ENCODE assay signal across 7 cellular contexts in genomic region chr12:93381976-93382437, GRCh38. TPM values are rescaled to one million over a fixed set of nuclear protein-coding genes. Genes with fewer than 3 reads are reported as not detected.
DNase-seq lines count a peak whose midpoint lies in the region; ATAC-seq and TF ChIP-seq lines count a peak whose summit lies in the region.
"Not testable (repeated sequence)": the region's sequence is repeated elsewhere in the genome, so short reads cannot be mapped to it uniquely, and the experiment has no call there.

No MANE protein-coding gene starts in this region.

- not testable (repeated sequence) for TF ChIP-seq CTCF in endodermal cell (conservative IDR thresholded peaks at IDR 0.05); right atrium auricular region (IDR thresholded peaks at IDR 0.05); nephron progenitor cell (IDR thresholded peaks at IDR 0.05)

- H3K4me1 Mint-ChIP-seq in T-helper 2 cell treated with Interferon-gamma antibody and Interleukin-4, amounts not matched to agents 5 μg/mL and 100 μg/mL, for 36 hours (ENCODE audit: low read depth) = peaks cover 37% of the 10 kb centered on the region
- H3K4me1 Mint-ChIP-seq in activated naive CD8-positive, alpha-beta T cell treated with anti-CD3 and anti-CD28 coated beads, Interleukin-2, amount 50 U/mL, for 24 hours = peaks cover 49% of the 10 kb centered on the region
- H3K4me1 Mint-ChIP-seq in endodermal cell (peaks cover 23% of the 10 kb centered on the region), nephron progenitor cell (peaks cover 51% of the 10 kb centered on the region)
- H3K4me1 Mint-ChIP-seq in stimulated activated naive B cell treated with anti-CD40 and anti-IgM and Interleukin-4, amounts not matched to agents 10 μg/mL and 1 μg/mL and 100 μg/mL, for 72 hours = peaks cover 20 to 58% of the 10 kb centered on the region in 2 donors

- not testable (repeated sequence) for H2AFZ ChIP-seq in GM23248

- peak overlapping the region; percentile 98 for H3K4me3 Mint-ChIP-seq in T-helper 2 cell treated with Interferon-gamma antibody and Interleukin-4, amounts not matched to agents 5 μg/mL and 100 μg/mL, for 36 hours
- peak overlapping the region; percentile 98 for H3K4me3 Mint-ChIP-seq in activated naive CD8-positive, alpha-beta T cell treated with anti-CD3 and anti-CD28 coated beads, Interleukin-2, amount 50 U/mL, for 24 hours
- H3K4me3 Mint-ChIP-seq in endodermal cell (peak overlapping the region; percentile 99), nephron progenitor cell (peak overlapping the region; percentile 100)
- peak overlapping the region; percentile 99 for H3K4me3 Mint-ChIP-seq in stimulated activated naive B cell treated with anti-CD40 and anti-IgM and Interleukin-4, amounts not matched to agents 10 μg/mL and 1 μg/mL and 100 μg/mL, for 72 hours

- WGBS in GM23248 (ENCODE audit: low coverage in 1 of 2, low lambda C conversion rate in 2 of 2, missing lambda C conversion rate in 2 of 2), 2 experiments = 91 to 93% methylated on average over 5 of the region's 5 CpGs
- WGBS in endodermal cell (ENCODE audit: insufficient coverage in 1 of 2, insufficient read length in 1 of 2), 2 experiments = 83 to 92% methylated on average over 4 to 5 of the region's 5 CpGs

- H3K9me2 ChIP-seq in GM23248 (ENCODE audit: insufficient read depth) = not testable (repeated sequence)

- H4K20me1 ChIP-seq in GM23248 (ENCODE audit: insufficient read depth) = not testable (repeated sequence)

- H3K9ac ChIP-seq in GM23248 (0 out of 2 replicates have a peak overlapping the region, but pooled peaks have one; percentile 98), endodermal cell (ENCODE audit: extremely low read depth, low read length, poor library complexity, severe bottlenecking) (peak overlapping the region; percentile 99)

- peaks cover 22% of the 10 kb centered on the region for H3K36me3 Mint-ChIP-seq in T-helper 2 cell treated with Interferon-gamma antibody and Interleukin-4, amounts not matched to agents 5 μg/mL and 100 μg/mL, for 36 hours (ENCODE audit: low read depth)
- peaks cover 46% of the 10 kb centered on the region for H3K36me3 Mint-ChIP-seq in activated naive CD8-positive, alpha-beta T cell treated with anti-CD3 and anti-CD28 coated beads, Interleukin-2, amount 50 U/mL, for 24 hours (ENCODE audit: low read depth)
- H3K36me3 Mint-ChIP-seq in endodermal cell (ENCODE audit: low read depth) (peaks cover 76% of the 10 kb centered on the region), nephron progenitor cell (ENCODE audit: low read depth) (peaks cover 38% of the 10 kb centered on the region)
- H3K36me3 Mint-ChIP-seq in stimulated activated naive B cell treated with anti-CD40 and anti-IgM and Interleukin-4, amounts not matched to agents 10 μg/mL and 1 μg/mL and 100 μg/mL, for 72 hours = peaks cover 24 to 37% of the 10 kb centered on the region in 2 donors

- not testable (repeated sequence) for H3K27me3 ChIP-seq in GM23248 (replicated peaks; ENCODE audit: insufficient read depth); endodermal cell (ENCODE audit: control insufficient read depth, insufficient read depth, low read length, poor library complexity, severe bottlenecking); right atrium auricular region

- H3K79me2 ChIP-seq in GM23248 (ENCODE audit: insufficient read depth) = peaks cover 88% of the 10 kb centered on the region

- H3K4me2 ChIP-seq in GM23248 (ENCODE audit: unreplicated experiment) = not testable (repeated sequence)

- H3K27ac Mint-ChIP-seq in T-helper 2 cell treated with Interferon-gamma antibody and Interleukin-4, amounts not matched to agents 5 μg/mL and 100 μg/mL, for 36 hours; endodermal cell; stimulated activated naive B cell treated with anti-CD40 and anti-IgM and Interleukin-4, amounts not matched to agents 10 μg/mL and 1 μg/mL and 100 μg/mL, for 72 hours: not testable (repeated sequence)
- H3K27ac Mint-ChIP-seq in activated naive CD8-positive, alpha-beta T cell treated with anti-CD3 and anti-CD28 coated beads, Interleukin-2, amount 50 U/mL, for 24 hours = peak overlapping the region; percentile 98
- peak overlapping the region; percentile 49 for H3K27ac Mint-ChIP-seq in nephron progenitor cell

- not testable (repeated sequence) for H3K9me3 Mint-ChIP-seq in T-helper 2 cell treated with Interferon-gamma antibody and Interleukin-4, amounts not matched to agents 5 μg/mL and 100 μg/mL, for 36 hours; activated naive CD8-positive, alpha-beta T cell treated with anti-CD3 and anti-CD28 coated beads, Interleukin-2, amount 50 U/mL, for 24 hours; endodermal cell; nephron progenitor cell; stimulated activated naive B cell treated with anti-CD40 and anti-IgM and Interleukin-4, amounts not matched to agents 10 μg/mL and 1 μg/mL and 100 μg/mL, for 72 hours

- not testable (repeated sequence) for H3K27me3 Mint-ChIP-seq in T-helper 2 cell treated with Interferon-gamma antibody and Interleukin-4, amounts not matched to agents 5 μg/mL and 100 μg/mL, for 36 hours (ENCODE audit: low read depth); activated naive CD8-positive, alpha-beta T cell treated with anti-CD3 and anti-CD28 coated beads, Interleukin-2, amount 50 U/mL, for 24 hours; endodermal cell (ENCODE audit: insufficient read depth); nephron progenitor cell (ENCODE audit: low read depth, poor library complexity); stimulated activated naive B cell treated with anti-CD40 and anti-IgM and Interleukin-4, amounts not matched to agents 10 μg/mL and 1 μg/mL and 100 μg/mL, for 72 hours

- H3K36me3 ChIP-seq in GM23248 (ENCODE audit: low read depth); right atrium auricular region: not testable (repeated sequence)
- H3K36me3 ChIP-seq in endodermal cell (ENCODE audit: control insufficient read depth, insufficient read depth, low read length) = peaks cover 80% of the 10 kb centered on the region

- H3K27ac ChIP-seq in GM23248; endodermal cell (ENCODE audit: low read depth, low read length): not testable (repeated sequence)
- peak overlapping the region; percentile 92 to 98 for H3K27ac ChIP-seq in right atrium auricular region

- H3F3A ChIP-seq in GM23248 (ENCODE audit: insufficient read depth) = peaks cover 42% of the 10 kb centered on the region

- not testable (repeated sequence) for H3K9me3 ChIP-seq in GM23248 (ENCODE audit: low read depth); endodermal cell (ENCODE audit: control insufficient read depth, low read length); right atrium auricular region

- not testable (repeated sequence) for ATAC-seq in activated naive CD8-positive, alpha-beta T cell treated with anti-CD3 and anti-CD28 coated beads, Interleukin-2, amount 50 U/mL, for 24 hours; stimulated activated naive B cell treated with anti-CD40 and anti-IgM and Interleukin-4, amounts not matched to agents 10 μg/mL and 1 μg/mL and 100 μg/mL, for 72 hours (replicated peaks)

- in situ Hi-C loops in GM23248 (cut with MboI) = not testable (repeated sequence)

- H3K4me3 ChIP-seq in GM23248 = not testable (repeated sequence)
- peak overlapping the region; percentile 96 for H3K4me3 ChIP-seq in endodermal cell (ENCODE audit: low read length)
- H3K4me3 ChIP-seq in right atrium auricular region = peak overlapping the region; percentile 72 to 90

- H3K4me1 ChIP-seq in GM23248 (ENCODE audit: insufficient read depth) (peaks cover 21% of the 10 kb centered on the region), right atrium auricular region (peaks cover 0 to 75% of the 10 kb centered on the region in 2 donors)
- not testable (repeated sequence) for H3K4me1 ChIP-seq in endodermal cell (ENCODE audit: control insufficient read depth, insufficient read depth, low read length)

- DNase-seq in GM23248; T-helper 2 cell treated with Interferon-gamma antibody and Interleukin-4, amounts not matched to agents 5 μg/mL and 100 μg/mL, for 36 hours (ENCODE audit: low spot score); activated naive CD8-positive, alpha-beta T cell treated with anti-CD3 and anti-CD28 coated beads, Interleukin-2, amount 50 U/mL, for 24 hours; nephron progenitor cell; stimulated activated naive B cell treated with anti-CD40 and anti-IgM and Interleukin-4, amounts not matched to agents 10 μg/mL and 1 μg/mL and 100 μg/mL, for 72 hours: not testable (repeated sequence)
- DNase-seq in endodermal cell (peak; percentile 54), right atrium auricular region (ENCODE audit: low spot score) (peak; percentile 58)

RNA-seq across cellular contexts. Expression of gene NUDT4, which starts 4.3 kb away (rescaled TPM):
- total RNA-seq in GM23248 (2014; rRNA removed; shearing (Covaris generic)) = 42.9 and 47.8 TPM in 2 replicates
- 36.7 and 37.2 TPM in 2 replicates for polyA plus RNA-seq in GM23248 (2016; fragmentation: Nextera tagmentation; extraction: Ambion mirVana)
- total RNA-seq in endodermal cell = 100 to 1,000 TPM; 334 to 453 TPM
- polyA plus RNA-seq in endodermal cell (2013, experiment 1 of 2) = 125 TPM
- polyA plus RNA-seq in endodermal cell (2013, experiment 2 of 2) = 149 TPM
- 100 to 1,000 TPM; 103 to 158 TPM for total RNA-seq in right atrium auricular region

RNA-seq across cellular contexts. Expression of gene UBE2N, which starts 59.7 kb away (rescaled TPM):
- 30.2 and 104 TPM in 2 replicates for total RNA-seq in GM23248 (2014; rRNA removed; shearing (Covaris generic))
- polyA plus RNA-seq in GM23248 (2016; fragmentation: Nextera tagmentation; extraction: Ambion mirVana) = 175 and 178 TPM in 2 replicates
- total RNA-seq in endodermal cell (100 to 1,000 TPM; 177 to 179 TPM), right atrium auricular region (10 to 100 TPM; 30.2 to 41.5 TPM)
- 161 TPM for polyA plus RNA-seq in endodermal cell (2013, experiment 1 of 2)
- polyA plus RNA-seq in endodermal cell (2013, experiment 2 of 2) = 165 TPM
